In genomic region chr11:73393479-73394415, GRCh38 we compare ENCODE assay signal across 8 cellular contexts. TPM values are rescaled to one million over a fixed set of nuclear protein-coding genes. Genes with fewer than 3 reads are reported as not detected.
DNase-seq lines count a peak whose midpoint lies in the region; ATAC-seq and TF ChIP-seq lines count a peak whose summit lies in the region.

No MANE protein-coding gene starts in this region.

- H3K27me3 ChIP-seq in foreskin keratinocyte (no peaks in the 10 kb centered on the region), osteoblast (ENCODE audit: insufficient read depth, low read length) (no peaks in the 10 kb centered on the region), tibial nerve (no peaks in the 10 kb centered on the region)

- POLR2A ChIA-PET in RWPE1 (lab: Yijun Ruan, JAX; ENCODE audit: low non-redundant PET), result interaction anchor here (0.5 kb wide), 1 partner anchor 251 kb away, joined by 3 read pairs; no protein-coding TSS in a partner anchor

- ATAC-seq in foreskin keratinocyte, result peak; percentile 54
- ATAC-seq in HG02885 (IDR thresholded peaks at IDR 0.05; ENCODE audit: poor library complexity, unreplicated experiment), result no peak

- no peak for TF ChIP-seq POLR2A in tibial nerve (IDR thresholded peaks at IDR 0.05)

- H3K4me1 ChIP-seq in foreskin keratinocyte (peaks cover 15% of the 10 kb centered on the region), osteoblast (ENCODE audit: insufficient read depth, low read length) (peaks cover 10% of the 10 kb centered on the region), tibial nerve (peaks cover 0 to 29% (median 2%) of the 10 kb centered on the region in 4 donors)

- H2AFZ ChIP-seq in osteoblast (ENCODE audit: low read length), result no peak overlapping the region

- no peak for TF ChIP-seq EP300 in tibial nerve (IDR thresholded peaks at IDR 0.05)

- peaks cover 33% of the 10 kb centered on the region for H3K79me2 ChIP-seq in osteoblast (ENCODE audit: insufficient read depth, low read length)

- no peak overlapping the region for H3K4me3 ChIP-seq in Jurkat, Clone E6-1 (ENCODE audit: low read length)
- no peak overlapping the region for H3K4me3 ChIP-seq in osteoblast (ENCODE audit: insufficient read depth, low read length)
- H3K4me3 ChIP-seq in tibial nerve, result no peak overlapping the region

- H3K27ac ChIP-seq in RWPE1 (peak overlapping the region; percentile 93), foreskin keratinocyte (no peak overlapping the region), osteoblast (ENCODE audit: low read depth, low read length) (peak overlapping the region; percentile 45), tibial nerve (no peak overlapping the region)

- no peak overlapping the region for H3K4me2 ChIP-seq in osteoblast (ENCODE audit: insufficient read depth, low read length)

- DNase-seq in DMS79 (lab: John Stamatoyannopoulos, UW) (peak; percentile 28), RWPE1 (ENCODE audit: low spot score) (peak; percentile 67), foreskin keratinocyte (peak; percentile 29 to 74), osteoblast (ENCODE audit: insufficient read length, low spot score, missing footprints) (peak; percentile 98), tibial nerve (ENCODE audit: low spot score in 2 of 2) (peak; percentile 59 to 79)
- DNase-seq in Jurkat, Clone E6-1 (ENCODE audit: low read depth, low spot score), result peak; percentile 60
- peak; percentile 34 for DNase-seq in activated T-helper 9 cell treated with anti-CD3 and anti-CD28 coated beads, Interleukin-2, amount 50 U/mL, for 16 hours (ENCODE audit: low read depth)

- peaks cover 24% of the 10 kb centered on the region for H4K20me1 ChIP-seq in osteoblast (ENCODE audit: insufficient read depth, low read length)

- WGBS in tibial nerve, 2 donors, result 68 to 71% methylated on average over 10 to 16 of the region's 16 CpGs

- no peaks in the 10 kb centered on the region for H3K9me3 ChIP-seq in osteoblast (ENCODE audit: low read depth, low read length)
- H3K9me3 ChIP-seq in tibial nerve, result no peaks in the 10 kb centered on the region

- TF ChIP-seq CTCF in RWPE1 (conservative IDR thresholded peaks at IDR 0.05; ENCODE audit: low read depth), result peak; percentile 76
- TF ChIP-seq CTCF in foreskin keratinocyte (conservative IDR thresholded peaks at IDR 0.05), result peak; percentile 91
- TF ChIP-seq CTCF in osteoblast (IDR thresholded peaks at IDR 0.05; ENCODE audit: extremely low read depth, low read depth, low read length), result peak; percentile 91
- TF ChIP-seq CTCF in tibial nerve (IDR thresholded peaks at IDR 0.05), result peak; percentile 65 to 90 (median 68)

- peaks cover 32% of the 10 kb centered on the region for H3K36me3 ChIP-seq in osteoblast (ENCODE audit: insufficient read depth, low read length)
- H3K36me3 ChIP-seq in tibial nerve, result peaks cover 0 to 3% (median 0%) of the 10 kb centered on the region in 3 donors

- CTCF ChIA-PET in RWPE1 (lab: Yijun Ruan, JAX), result interaction anchor here (0.5 to 3.3 kb wide), 11 partner anchors 8 to 112 kb away, joined by 3 to 25 read pairs (median 3); partner anchors contain the start of gene RELT

RNA-seq across cellular contexts. Expression of gene RELT, which starts 17.5 kb away (rescaled TPM):
- 12.2 TPM for polyA plus RNA-seq in Jurkat, Clone E6-1 (2012; ENCODE audit: insufficient read depth, insufficient read length)
- total RNA-seq in foreskin keratinocyte, result 11.6 and 12.7 TPM in 2 replicates
- 8.1 and 10.7 TPM in 2 replicates for polyA plus RNA-seq in foreskin keratinocyte
- total RNA-seq in osteoblast, result 2.9 and 4.0 TPM in 2 replicates
- 1 to 10 TPM; 2.4 to 6.0 (median 2.5) TPM for total RNA-seq in tibial nerve

Comparison
In these comparisons a context has a peak if more than half of its experiments do, and no peak if none do; other contexts are left out.
1. DNase-seq: peak in every context shown above with its lines; median percentile 98 in osteoblast; 69 in tibial nerve; 67 in RWPE1; 60 in Jurkat, Clone E6-1; 52 in foreskin keratinocyte; 34 in activated T-helper 9 cell treated with anti-CD3 and anti-CD28 coated beads, Interleukin-2, amount 50 U/mL, for 16 hours; 28 in DMS79.
2. H3K27ac ChIP-seq: peak in RWPE1 (single experiment) and osteoblast (single experiment); none in foreskin keratinocyte (single experiment) and tibial nerve (0 of 4).
3. Peak in every context shown above with its lines, with median percentiles within 50 percentile points of each other: CTCF ChIP-seq.